Comparison of ENCODE assay signal across 9 cellular contexts in genomic region chr6:132750455-132751248, GRCh38. TPM values are rescaled to one million over a fixed set of nuclear protein-coding genes. Genes with fewer than 3 reads are reported as not detected.
A peak's percentile ranks its signal among the peaks of the same experiment; 100 is the strongest.
DNase-seq lines count a peak whose midpoint lies in the region; ATAC-seq and TF ChIP-seq lines count a peak whose summit lies in the region.
"Had no signal": no experiment of that assay in that cellular context is flagged by ENCODE, and none has a peak within 500 bp of the region (broad histone marks: within the 10 kb centered on the region; RNA-seq: fewer than 3 reads in every experiment).

No MANE protein-coding gene starts in this region.

- no peaks in the 10 kb centered on the region for H3K27me3 ChIP-seq in BLaER1 treated with 17β-estradiol and CSF1 and Interleukin-3, amounts not matched to agents 10 nM and 100 nM

- TF ChIP-seq CTCF in OCI-LY7 (conservative IDR thresholded peaks at IDR 0.05; ENCODE audit: low read length): no peak

- peaks cover 4 to 98% (median 32%) of the 10 kb centered on the region in 10 experiments; a peak in 16 of 20 replicates for H3K4me1 ChIP-seq in BLaER1 treated with 17β-estradiol and CSF1 and Interleukin-3, amounts not matched to agents 10 nM and 100 nM
- peaks cover 12% of the 10 kb centered on the region for H3K4me1 ChIP-seq in OCI-LY7 (ENCODE audit: insufficient read depth, low read length, poor library complexity, severe bottlenecking)

- peak overlapping the region in 10 of 11 experiments; percentile 11 to 96 (median 53); a peak in 19 of 22 replicates for H3K4me2 ChIP-seq in BLaER1 treated with 17β-estradiol and CSF1 and Interleukin-3, amounts not matched to agents 10 nM and 100 nM
- H3K4me2 ChIP-seq in OCI-LY7 (ENCODE audit: low read length): no peak overlapping the region

- peak overlapping the region in 3 of 10 experiments; percentile 8 to 64 (median 23); a peak in 4 of 20 replicates for H3K4me3 ChIP-seq in BLaER1 treated with 17β-estradiol and CSF1 and Interleukin-3, amounts not matched to agents 10 nM and 100 nM
- no peak overlapping the region for H3K4me3 ChIP-seq in OCI-LY7 (ENCODE audit: low read depth, low read length, poor library complexity, severe bottlenecking)

- H3K79me2 ChIP-seq in OCI-LY7 (ENCODE audit: insufficient read depth, low read depth, low read length): peaks cover under 1% of the 10 kb centered on the region; the same call in 1 of the 2 replicates

- H3K9me2 ChIP-seq in OCI-LY7 (ENCODE audit: insufficient read depth, low read length): no peaks in the 10 kb centered on the region

- no peak for DNase-seq in NCI-H1417 treated with DMSO at 0.1 percent for 48 hours (lab: John Stamatoyannopoulos, UW)
- DNase-seq in activated gamma-delta T cell treated with Interleukin-2 at 50 U/mL for 16 hours: no peak
- no peak for DNase-seq in OCI-LY7 (ENCODE audit: low spot score)
- no peak for DNase-seq in NOMO-1 treated with DMSO at 0.1 percent for 48 hours (lab: John Stamatoyannopoulos, UW; ENCODE audit: unreplicated experiment)
- DNase-seq: NCI-H1417 had no signal

- intact Hi-C loops in OCI-LY7 (cut with micrococcal nuclease; ENCODE audit: unreplicated experiment): loop anchor here (10.0 kb wide), 1 partner anchor 476 kb away; no protein-coding TSS in a partner anchor

- peak overlapping the region in 6 of 11 experiments; percentile 29 to 72 (median 52); a peak in 9 of 22 replicates for H3K9ac ChIP-seq in BLaER1 treated with 17β-estradiol and CSF1 and Interleukin-3, amounts not matched to agents 10 nM and 100 nM

- H2AFZ ChIP-seq in OCI-LY7 (ENCODE audit: low read length): no peak overlapping the region

- ATAC-seq in GM18909 (IDR thresholded peaks at IDR 0.05; ENCODE audit: poor library complexity, unreplicated experiment) (peak; percentile 89), HG02642 (IDR thresholded peaks at IDR 0.05; ENCODE audit: poor library complexity, unreplicated experiment) (peak; percentile 79), HG03558 (IDR thresholded peaks at IDR 0.05; ENCODE audit: extremely low read depth, unreplicated experiment) (peak; percentile 60)

- POLR2A ChIA-PET in OCI-LY7 (lab: Charles Lee): interaction anchor here (0.6 to 1.1 kb wide), 3 partner anchors 26 to 63 kb away, joined by 3 to 4 read pairs (median 3); partner anchors contain the start of genes RPS12 and SLC18B1

- H3K36me3 ChIP-seq in BLaER1 treated with 17β-estradiol and CSF1 and Interleukin-3, amounts not matched to agents 10 nM and 100 nM: peaks cover 0 to 96% (median 0%) of the 10 kb centered on the region in 11 experiments; a peak in 6 of 22 replicates
- peaks cover 86% of the 10 kb centered on the region for H3K36me3 ChIP-seq in OCI-LY7 (ENCODE audit: insufficient read depth, low read length)

- BruUV-seq in OCI-LY7 (replicated peaks; lab: Mats Ljungman, UMichigan): no TSS peak

- peaks cover 0 to 36% (median 0%) of the 10 kb centered on the region in 11 experiments; a peak in 6 of 22 replicates for H3K9me3 ChIP-seq in BLaER1 treated with 17β-estradiol and CSF1 and Interleukin-3, amounts not matched to agents 10 nM and 100 nM (replicated peaks in 1 of 11)
- no peaks in the 10 kb centered on the region for H3K9me3 ChIP-seq in OCI-LY7 (ENCODE audit: low read length)

- H3K27ac ChIP-seq in BLaER1 treated with 17β-estradiol and CSF1 and Interleukin-3, amounts not matched to agents 10 nM and 100 nM: peak overlapping the region in 8 of 11 experiments; percentile 47 to 90 (median 76); a peak in 15 of 22 replicates
- no peak overlapping the region for H3K27ac ChIP-seq in OCI-LY7 (ENCODE audit: low read depth, low read length, poor library complexity, severe bottlenecking)

- no peaks in the 10 kb centered on the region for H4K20me1 ChIP-seq in BLaER1 treated with 17β-estradiol and CSF1 and Interleukin-3, amounts not matched to agents 10 nM and 100 nM
- no peaks in the 10 kb centered on the region for H4K20me1 ChIP-seq in OCI-LY7 (ENCODE audit: insufficient read depth, low read length)

- CTCF ChIA-PET in OCI-LY7 (lab: Charles Lee; ENCODE audit: unreplicated experiment): no interaction called here

RNA-seq across cellular contexts. Expression of gene VNN2, which starts 7.1 kb away (rescaled TPM):
- total RNA-seq in OCI-LY7 (2014; rRNA removed; shearing (Covaris generic)): 22.7 and 25.5 TPM in 2 replicates
- 28.9 and 31.4 TPM in 2 replicates for total RNA-seq in OCI-LY7 (2022)

RNA-seq across cellular contexts. Expression of gene VNN1, which starts 36.8 kb away (rescaled TPM):
- total RNA-seq in OCI-LY7 (2014; rRNA removed; shearing (Covaris generic)): not detected in 2 replicates
- not detected in 2 replicates for total RNA-seq in OCI-LY7 (2022)

RNA-seq across cellular contexts. Expression of gene SLC18B1, which starts 47.8 kb away (rescaled TPM):
- 5.0 and 6.0 TPM in 2 replicates for total RNA-seq in OCI-LY7 (2014; rRNA removed; shearing (Covaris generic))
- 5.8 and 7.5 TPM in 2 replicates for total RNA-seq in OCI-LY7 (2022)
